ENCODE assay signal across 17 cellular contexts in the genomic region with DNA sequence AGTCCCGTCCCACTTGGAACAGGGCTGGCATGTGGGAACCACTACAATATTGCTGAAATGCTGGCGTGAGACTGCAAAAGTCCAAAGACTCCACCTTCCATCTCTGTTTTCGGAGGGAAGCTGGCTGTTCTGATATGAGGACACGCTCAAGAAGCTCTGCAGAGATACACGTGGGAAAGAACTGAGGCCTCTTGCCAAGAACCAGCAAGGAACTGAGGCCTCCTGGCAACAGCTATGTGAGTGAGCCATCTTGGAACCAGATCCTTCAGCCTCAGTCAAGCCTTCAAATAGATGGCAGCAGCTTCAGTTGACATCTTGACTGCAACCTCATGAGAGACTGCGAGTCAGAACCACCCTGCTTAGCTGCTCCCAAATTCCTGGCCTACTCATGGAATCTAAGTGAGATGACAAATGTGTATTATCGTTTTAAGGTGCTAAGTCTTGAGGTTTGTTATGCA.
"Had no signal": no experiment of that assay in that cellular context is flagged by ENCODE, and none has a peak within 500 bp of the region (broad histone marks: within the 10 kb centered on the region; RNA-seq: fewer than 3 reads in every experiment).

No MANE protein-coding gene starts in this region.

- DNase-seq: activated CD4-positive, alpha-beta memory T cell treated with anti-CD3 and anti-CD28 coated beads, Interleukin-2, amount 10 ng/mL, durations not matched to agents 7 days and 5 days; activated CD4-positive, alpha-beta T cell treated with anti-CD3 and anti-CD28 coated beads for 4 hours; activated effector memory CD4-positive, alpha-beta T cell treated with Interleukin-2 at 50 U/mL for 16 hours; activated T-cell treated with anti-CD3 and anti-CD28 coated beads, Interleukin-2, amount 50 U/mL, for 4 hours; caudate nucleus; kidney; mesendoderm; small intestine; stimulated activated CD4-positive, alpha-beta T cell treated with anti-CD3 and anti-CD28 coated beads, Interleukin-4, amount 100 ng/mL, for 4 hours; stimulated activated CD8-positive, alpha-beta memory T cell treated with anti-CD3 and anti-CD28 coated beads, Interleukin-4, amount 100 ng/mL, for 48 hours; stimulated activated naive CD4-positive, alpha-beta T cell treated with Interleukin-2 at 50 U/mL for 16 hours; upper lobe of left lung had no signal

- H3K4me1 ChIP-seq: upper lobe of left lung had no signal

- H3K9me3 ChIP-seq: suprapubic skin, upper lobe of left lung had no signal

- H3K27ac ChIP-seq: coronary artery, suprapubic skin, upper lobe of left lung had no signal

- H3K4me3 ChIP-seq: coronary artery, hepatocyte, suprapubic skin, upper lobe of left lung had no signal

- H3K4me1 Mint-ChIP-seq: activated CD4-positive, alpha-beta memory T cell treated with anti-CD3 and anti-CD28 coated beads, Interleukin-2, amount 10 ng/mL, durations not matched to agents 7 days and 5 days had no signal

- H3K27ac Mint-ChIP-seq: activated CD4-positive, alpha-beta memory T cell treated with anti-CD3 and anti-CD28 coated beads, Interleukin-2, amount 10 ng/mL, durations not matched to agents 7 days and 5 days; activated naive CD4-positive, alpha-beta T cell treated with anti-CD3 and anti-CD28 coated beads, Interleukin-2, amount 50 U/mL, for 72 hours; natural killer cell treated with Interleukin-12 subunit alpha and Interleukin-12 subunit beta and Interleukin-15 and Interleukin-18, amount 100 ng/mL, for 72 hours had no signal

- H2AFZ ChIP-seq: hepatocyte had no signal

- H3K36me3 Mint-ChIP-seq: natural killer cell treated with Interleukin-12 subunit alpha and Interleukin-12 subunit beta and Interleukin-15 and Interleukin-18, amount 100 ng/mL, for 72 hours had no signal

- H3K27me3 ChIP-seq: hepatocyte, suprapubic skin, upper lobe of left lung had no signal

- H3K9me3 Mint-ChIP-seq: activated CD4-positive, alpha-beta memory T cell treated with anti-CD3 and anti-CD28 coated beads, Interleukin-2, amount 10 ng/mL, durations not matched to agents 7 days and 5 days; activated naive CD4-positive, alpha-beta T cell treated with anti-CD3 and anti-CD28 coated beads, Interleukin-2, amount 50 U/mL, for 72 hours; activated T-cell treated with anti-CD3 and anti-CD28 coated beads, Interleukin-2, amount 50 U/mL, for 4 hours; natural killer cell treated with Interleukin-12 subunit alpha and Interleukin-12 subunit beta and Interleukin-15 and Interleukin-18, amount 100 ng/mL, for 72 hours had no signal

- H3K27me3 Mint-ChIP-seq: activated CD4-positive, alpha-beta memory T cell treated with anti-CD3 and anti-CD28 coated beads, Interleukin-2, amount 10 ng/mL, durations not matched to agents 7 days and 5 days; natural killer cell treated with Interleukin-12 subunit alpha and Interleukin-12 subunit beta and Interleukin-15 and Interleukin-18, amount 100 ng/mL, for 72 hours had no signal

- H3K4me2 ChIP-seq: hepatocyte had no signal

- H3K4me3 Mint-ChIP-seq: activated CD4-positive, alpha-beta memory T cell treated with anti-CD3 and anti-CD28 coated beads, Interleukin-2, amount 10 ng/mL, durations not matched to agents 7 days and 5 days; activated T-cell treated with anti-CD3 and anti-CD28 coated beads, Interleukin-2, amount 50 U/mL, for 4 hours; natural killer cell treated with Interleukin-12 subunit alpha and Interleukin-12 subunit beta and Interleukin-15 and Interleukin-18, amount 100 ng/mL, for 72 hours had no signal
